ENCODE assay signal across 26 cellular contexts in genomic region chr3:39114456-39114855, GRCh38.
"Had no signal": no experiment of that assay in that cellular context is flagged by ENCODE, and none has a peak within 500 bp of the region (broad histone marks: within the 10 kb centered on the region; RNA-seq: fewer than 3 reads in every experiment).

No MANE protein-coding gene starts in this region.

- H3K9me3 ChIP-seq: esophagus muscularis mucosa, heart right ventricle, left lung, ovary, prostate gland, testis, transverse colon had no signal

- H3K36me3 Mint-ChIP-seq: activated naive CD4-positive, alpha-beta T cell treated with anti-CD3 and anti-CD28 coated beads, Interleukin-2, amount 50 U/mL, for 24 hours had no signal

- H3K4me1 ChIP-seq: esophagus muscularis mucosa, foreskin keratinocyte, left lung, prostate gland, testis, transverse colon had no signal

- H3K27me3 ChIP-seq: esophagus muscularis mucosa, foreskin keratinocyte, heart right ventricle, left lung, ovary, testis, transverse colon had no signal

- H3K27me3 Mint-ChIP-seq: activated naive CD4-positive, alpha-beta T cell treated with anti-CD3 and anti-CD28 coated beads, Interleukin-2, amount 50 U/mL, for 24 hours; activated naive CD8-positive, alpha-beta T cell treated with anti-CD3 and anti-CD28 coated beads, Interleukin-2, amount 50 U/mL, for 24 hours had no signal

- H3K27ac ChIP-seq: esophagus muscularis mucosa, foreskin keratinocyte, heart right ventricle, left lung, ovary, prostate gland, testis, transverse colon had no signal

- H3K9me3 Mint-ChIP-seq: activated naive CD4-positive, alpha-beta T cell treated with anti-CD3 and anti-CD28 coated beads, Interleukin-2, amount 50 U/mL, for 24 hours; activated naive CD8-positive, alpha-beta T cell treated with anti-CD3 and anti-CD28 coated beads, Interleukin-2, amount 50 U/mL, for 24 hours; activated T-helper 2 cell treated with anti-CD3 and anti-CD28 coated beads, Interferon-gamma antibody, Interleukin-2, Interleukin-4, amounts not matched to agents 10 μg/mL and 5 μg/mL and 100 μg/mL, durations not matched to agents 14 hours and 24 hours and 36 hours; T-helper 2 cell treated with Interferon-gamma antibody and Interleukin-4, amounts not matched to agents 5 μg/mL and 100 μg/mL, for 36 hours had no signal

- ATAC-seq: activated naive CD8-positive, alpha-beta T cell treated with anti-CD3 and anti-CD28 coated beads, Interleukin-2, amount 50 U/mL, for 24 hours; foreskin keratinocyte; heart right ventricle; left lung; sciatic nerve; stimulated activated naive CD8-positive, alpha-beta T cell treated with anti-CD3 and anti-CD28 coated beads, Interleukin-15, Interleukin-2, amounts not matched to agents 100 U/mL and 50 U/mL, for 24 hours had no signal

- H3K4me3 ChIP-seq: esophagus muscularis mucosa, heart right ventricle, left lung, lung, ovary, prostate gland, testis, transverse colon had no signal

- DNase-seq: activated CD4-positive, alpha-beta T cell treated with anti-CD3 and anti-CD28 coated beads for 4 hours; activated CD4-positive, alpha-beta T cell treated with anti-CD3 and anti-CD28 coated beads, Interleukin-2, amount 50 U/mL, for 48 hours; activated naive CD8-positive, alpha-beta T cell treated with anti-CD3 and anti-CD28 coated beads, Interleukin-2, amount 50 U/mL, for 24 hours; activated T-cell treated with anti-CD3 and anti-CD28 coated beads, Interleukin-2, amount 50 U/mL, for 48 hours; amygdala; central memory CD4-positive, alpha-beta T cell; foreskin keratinocyte; heart right ventricle; left lung; ovary; retina; small intestine; stimulated activated CD4-positive, alpha-beta T cell treated with anti-CD3 and anti-CD28 coated beads, Interleukin-1b, Interleukin-23, amount 100 ng/mL, for 48 hours; stimulated activated CD4-positive, alpha-beta T cell treated with anti-CD3 and anti-CD28 coated beads, Interleukin-4, amount 100 ng/mL, for 4 hours; stimulated activated CD8-positive, alpha-beta memory T cell treated with anti-CD3 and anti-CD28 coated beads, Interleukin-4, amount 100 ng/mL, for 48 hours; stimulated activated naive CD8-positive, alpha-beta T cell treated with anti-CD3 and anti-CD28 coated beads, Interleukin-15, Interleukin-2, amounts not matched to agents 100 U/mL and 50 U/mL, for 24 hours; T-helper 1 cell; testis; transverse colon had no signal

- H3K4me1 Mint-ChIP-seq: activated naive CD4-positive, alpha-beta T cell treated with anti-CD3 and anti-CD28 coated beads, Interleukin-2, amount 50 U/mL, for 24 hours; activated naive CD8-positive, alpha-beta T cell treated with anti-CD3 and anti-CD28 coated beads, Interleukin-2, amount 50 U/mL, for 24 hours had no signal

- H3K4me3 Mint-ChIP-seq: activated naive CD4-positive, alpha-beta T cell treated with anti-CD3 and anti-CD28 coated beads, Interleukin-2, amount 50 U/mL, for 24 hours; activated naive CD8-positive, alpha-beta T cell treated with anti-CD3 and anti-CD28 coated beads, Interleukin-2, amount 50 U/mL, for 24 hours; T-helper 2 cell treated with Interferon-gamma antibody and Interleukin-4, amounts not matched to agents 5 μg/mL and 100 μg/mL, for 36 hours had no signal

- H3K36me3 ChIP-seq: ovary, prostate gland, transverse colon had no signal

- H3K27ac Mint-ChIP-seq: activated naive CD4-positive, alpha-beta T cell treated with anti-CD3 and anti-CD28 coated beads, Interleukin-2, amount 50 U/mL, for 24 hours; activated naive CD8-positive, alpha-beta T cell treated with anti-CD3 and anti-CD28 coated beads, Interleukin-2, amount 50 U/mL, for 24 hours; activated T-helper 2 cell treated with anti-CD3 and anti-CD28 coated beads, Interferon-gamma antibody, Interleukin-2, Interleukin-4, amounts not matched to agents 10 μg/mL and 5 μg/mL and 100 μg/mL, durations not matched to agents 14 hours and 24 hours and 36 hours; T-helper 2 cell treated with Interferon-gamma antibody and Interleukin-4, amounts not matched to agents 5 μg/mL and 100 μg/mL, for 36 hours had no signal
